In genomic region chr14:64786296-64787149, GRCh38 we compare ENCODE assay signal across 20 cellular contexts.
DNase-seq lines count a peak whose midpoint lies in the region; ATAC-seq and TF ChIP-seq lines count a peak whose summit lies in the region.
"Had no signal": no experiment of that assay in that cellular context is flagged by ENCODE, and none has a peak within 500 bp of the region (broad histone marks: within the 10 kb centered on the region; RNA-seq: fewer than 3 reads in every experiment).

No MANE protein-coding gene starts in this region.

- WGBS in mammary epithelial cell (ENCODE audit: low coverage, missing lambda C conversion rate): 93% methylated on average over 18 of the region's 24 CpGs

- POLR2A ChIA-PET in MCF 10A (lab: Yijun Ruan, JAX): no interaction called here

- H3K4me3 ChIP-seq in mammary epithelial cell (replicated peaks in 1 of 3; ENCODE audit: insufficient read depth in 1 of 3, low read depth in 2 of 3, low read length in 3 of 3) (no peak overlapping the region), fibroblast of the aortic adventitia (ENCODE audit: low read depth, low read length) (no peak overlapping the region)
- H3K4me3 ChIP-seq: esophagus muscularis mucosa had no signal

- CTCF ChIA-PET in MCF 10A (lab: Yijun Ruan, JAX) (interaction anchor here (0.6 to 1.2 kb wide), 7 partner anchors 14 to 482 kb away, joined by 3 to 5 read pairs (median 3); no protein-coding TSS in a partner anchor), mammary epithelial cell (lab: Charles Lee; ENCODE audit: low non-redundant PET) (no interaction called here)

- no peak for ATAC-seq in GM21723 (IDR thresholded peaks at IDR 0.05; ENCODE audit: unreplicated experiment)
- ATAC-seq: activated CD8-positive, alpha-beta memory T cell treated with anti-CD3 and anti-CD28 coated beads, Interleukin-2, amount 10 ng/mL, durations not matched to agents 7 days and 5 days; activated naive CD8-positive, alpha-beta T cell treated with anti-CD3 and anti-CD28 coated beads, Interleukin-2, amount 50 U/mL, for 24 hours; natural killer cell treated with Interleukin-12 subunit alpha and Interleukin-12 subunit beta and Interleukin-15 and Interleukin-18, amount 100 ng/mL, for 72 hours had no signal

- no peaks in the 10 kb centered on the region for H3K79me2 ChIP-seq in mammary epithelial cell (ENCODE audit: insufficient read depth, low read length)

- no peak overlapping the region for H3K4me2 ChIP-seq in mammary epithelial cell (ENCODE audit: insufficient read depth, low read depth, low read length)

- H3K9ac ChIP-seq in mammary epithelial cell (ENCODE audit: insufficient read depth, low read length): no peak overlapping the region

- H3K36me3 ChIP-seq in mammary epithelial cell (ENCODE audit: insufficient read depth, low read length): no peaks in the 10 kb centered on the region

- H3K27me3 ChIP-seq in mammary epithelial cell (ENCODE audit: insufficient read depth, low read length): no peaks in the 10 kb centered on the region
- H3K27me3 ChIP-seq: esophagus muscularis mucosa had no signal

- H3K27ac ChIP-seq in mammary epithelial cell (ENCODE audit: insufficient read depth, low read depth, low read length): no peak overlapping the region
- H3K27ac ChIP-seq: esophagus muscularis mucosa had no signal

- H3K4me1 Mint-ChIP-seq in MCF 10A (ENCODE audit: insufficient read depth, unreplicated experiment): peaks cover 24% of the 10 kb centered on the region
- H3K4me1 Mint-ChIP-seq: activated CD8-positive, alpha-beta memory T cell treated with anti-CD3 and anti-CD28 coated beads, Interleukin-2, amount 10 ng/mL, durations not matched to agents 7 days and 5 days; activated naive CD8-positive, alpha-beta T cell treated with anti-CD3 and anti-CD28 coated beads, Interleukin-2, amount 50 U/mL, for 24 hours had no signal

- no peak for TF ChIP-seq CTCF in MCF 10A (IDR thresholded peaks at IDR 0.05; ENCODE audit: unreplicated experiment)
- no peak for TF ChIP-seq CTCF in mammary epithelial cell (conservative IDR thresholded peaks at IDR 0.05 in 1 of 2, IDR thresholded peaks at IDR 0.05 in 1 of 2; ENCODE audit: extremely low read depth in 1 of 2, insufficient read depth in 1 of 2, low read depth in 1 of 2, low read length in 2 of 2)
- no peak for TF ChIP-seq CTCF in fibroblast of the aortic adventitia (IDR thresholded peaks at IDR 0.05; ENCODE audit: insufficient read depth, low read length)

- no peaks in the 10 kb centered on the region for H3K9me3 Mint-ChIP-seq in MCF 10A (ENCODE audit: unreplicated experiment)
- H3K9me3 Mint-ChIP-seq: activated naive CD8-positive, alpha-beta T cell treated with anti-CD3 and anti-CD28 coated beads, Interleukin-2, amount 50 U/mL, for 24 hours; activated T-helper 2 cell treated with anti-CD3 and anti-CD28 coated beads, Interferon-gamma antibody, Interleukin-2, Interleukin-4, amounts not matched to agents 10 μg/mL and 5 μg/mL and 100 μg/mL, durations not matched to agents 14 hours and 24 hours and 36 hours; natural killer cell treated with Interleukin-12 subunit alpha and Interleukin-12 subunit beta and Interleukin-15 and Interleukin-18, amount 100 ng/mL, for 72 hours had no signal

- DNase-seq in MCF 10A (ENCODE audit: unreplicated experiment) (peak; percentile 30), mammary epithelial cell (no peak), SW480 (ENCODE audit: low spot score) (peak; percentile 42), fibroblast of the aortic adventitia (ENCODE audit: low read depth) (peak; percentile 57), posterior vena cava (ENCODE audit: low spot score) (peak; percentile 76), KBM-7 (no peak)
- DNase-seq in activated T-cell treated with anti-CD3 and anti-CD28 coated beads, Interleukin-2, amount 50 U/mL, for 48 hours: no peak
- DNase-seq: activated CD4-positive, alpha-beta T cell treated with anti-CD3 and anti-CD28 coated beads for 4 hours; activated CD8-positive, alpha-beta memory T cell treated with anti-CD3 and anti-CD28 coated beads, Interleukin-2, amount 10 ng/mL, durations not matched to agents 7 days and 5 days; activated naive CD8-positive, alpha-beta T cell treated with anti-CD3 and anti-CD28 coated beads, Interleukin-2, amount 50 U/mL, for 24 hours; C1 segment of cervical spinal cord; caudate nucleus; effector CD4-positive, alpha-beta T cell; hippocampal formation; kidney; NCI-H2081 had no signal

- H3K27ac Mint-ChIP-seq in MCF 10A (ENCODE audit: low read depth, unreplicated experiment): no peak overlapping the region
- H3K27ac Mint-ChIP-seq: activated CD8-positive, alpha-beta memory T cell treated with anti-CD3 and anti-CD28 coated beads, Interleukin-2, amount 10 ng/mL, durations not matched to agents 7 days and 5 days; activated naive CD8-positive, alpha-beta T cell treated with anti-CD3 and anti-CD28 coated beads, Interleukin-2, amount 50 U/mL, for 24 hours; activated T-helper 2 cell treated with anti-CD3 and anti-CD28 coated beads, Interferon-gamma antibody, Interleukin-2, Interleukin-4, amounts not matched to agents 10 μg/mL and 5 μg/mL and 100 μg/mL, durations not matched to agents 14 hours and 24 hours and 36 hours; natural killer cell treated with Interleukin-12 subunit alpha and Interleukin-12 subunit beta and Interleukin-15 and Interleukin-18, amount 100 ng/mL, for 72 hours had no signal

- H3K4me3 Mint-ChIP-seq in MCF 10A (ENCODE audit: unreplicated experiment): no peak overlapping the region
- H3K4me3 Mint-ChIP-seq: activated CD8-positive, alpha-beta memory T cell treated with anti-CD3 and anti-CD28 coated beads, Interleukin-2, amount 10 ng/mL, durations not matched to agents 7 days and 5 days; activated naive CD8-positive, alpha-beta T cell treated with anti-CD3 and anti-CD28 coated beads, Interleukin-2, amount 50 U/mL, for 24 hours; natural killer cell treated with Interleukin-12 subunit alpha and Interleukin-12 subunit beta and Interleukin-15 and Interleukin-18, amount 100 ng/mL, for 72 hours had no signal

- intact Hi-C loops in MCF 10A (cut with micrococcal nuclease): no loop called here
- intact Hi-C loops in mammary epithelial cell (cut with micrococcal nuclease): no loop called here
- intact Hi-C loops in posterior vena cava (cut with DNase I): no loop called here

- in situ Hi-C loops in mammary epithelial cell (cut with MboI; ENCODE audit: low sequenced_read_pairs in 2 of 2): no loop called here
- in situ Hi-C loops in KBM-7 (cut with MboI; ENCODE audit: low pct_unique_long_range_greater_than_20kb, low sequenced_read_pairs): no loop called here

- no peaks in the 10 kb centered on the region for H4K20me1 ChIP-seq in mammary epithelial cell (ENCODE audit: insufficient read depth, low read length)

- H2AFZ ChIP-seq in mammary epithelial cell (ENCODE audit: low read depth, low read length): no peak overlapping the region

- peaks cover 28% of the 10 kb centered on the region for H3K4me1 ChIP-seq in mammary epithelial cell (ENCODE audit: insufficient read depth, low read length)

- no peaks in the 10 kb centered on the region for H3K27me3 Mint-ChIP-seq in MCF 10A (ENCODE audit: insufficient read depth, unreplicated experiment)
- H3K27me3 Mint-ChIP-seq: activated naive CD8-positive, alpha-beta T cell treated with anti-CD3 and anti-CD28 coated beads, Interleukin-2, amount 50 U/mL, for 24 hours had no signal

- dilution Hi-C loops in mammary epithelial cell (cut with HindIII; ENCODE audit: low sequenced_read_pairs): no loop called here

- no peaks in the 10 kb centered on the region for H3K36me3 Mint-ChIP-seq in MCF 10A (ENCODE audit: insufficient read depth, unreplicated experiment)
- H3K36me3 Mint-ChIP-seq: activated CD8-positive, alpha-beta memory T cell treated with anti-CD3 and anti-CD28 coated beads, Interleukin-2, amount 10 ng/mL, durations not matched to agents 7 days and 5 days; natural killer cell treated with Interleukin-12 subunit alpha and Interleukin-12 subunit beta and Interleukin-15 and Interleukin-18, amount 100 ng/mL, for 72 hours had no signal

- no TSS peak for BruUV-seq in MCF 10A (replicated peaks; lab: Mats Ljungman, UMichigan)
- no TSS peak for BruUV-seq in mammary epithelial cell (replicated peaks; lab: Mats Ljungman, UMichigan)

- no peaks in the 10 kb centered on the region for H3K9me3 ChIP-seq in mammary epithelial cell (replicated peaks; ENCODE audit: insufficient read depth, low read length)
- H3K9me3 ChIP-seq: esophagus muscularis mucosa had no signal

Comparison
In these comparisons a context has a peak if more than half of its experiments do, and no peak if none do; other contexts are left out.
1. DNase-seq: peak in MCF 10A (single experiment), SW480 (single experiment), fibroblast of the aortic adventitia (single experiment) and posterior vena cava (single experiment); none in mammary epithelial cell (single experiment), KBM-7 (single experiment) and activated T-cell treated with anti-CD3 and anti-CD28 coated beads, Interleukin-2, amount 50 U/mL, for 48 hours (0 of 2).